ENCODE assay signal across 26 cellular contexts in genomic region chr1:218890436-218890835, GRCh38.
DNase-seq lines count a peak whose midpoint lies in the region; ATAC-seq, FAIRE-seq and TF ChIP-seq lines count a peak whose summit lies in the region.
"Had no signal": no experiment of that assay in that cellular context is flagged by ENCODE, and none has a peak within 500 bp of the region (broad histone marks: within the 10 kb centered on the region; RNA-seq: fewer than 3 reads in every experiment).

No MANE protein-coding gene starts in this region.

- ATAC-seq in HG03280 (IDR thresholded peaks at IDR 0.05; ENCODE audit: unreplicated experiment), result no peak
- no peak for ATAC-seq in GM19395 (IDR thresholded peaks at IDR 0.05; ENCODE audit: unreplicated experiment)
- ATAC-seq: GM12878, K562, PC-3, SK-N-SH treated with all-trans-retinoic acid at 6 μM for 48 hours had no signal

- no peak for DNase-seq in D721Med (ENCODE audit: insufficient read length, low spot score)
- peak; percentile 67 for DNase-seq in epithelial cell of proximal tubule (ENCODE audit: low read depth)
- peak; percentile 33 for DNase-seq in left kidney (ENCODE audit: low read depth, low spot score)
- peak; percentile 79 for DNase-seq in retina
- DNase-seq in NCI-H226, result no peak
- DNase-seq: 8988T; ACHN; Kasumi-1; NCI-H1105; NCI-H1436 treated with DMSO at 0.1 percent for 48 hours; NCI-H187 treated with DMSO at 0.1 percent for 48 hours; NCI-H2107; NCI-H446; NCI-H524 treated with DMSO at 0.1 percent for 48 hours; NCI-H774; NK-92 treated with Interleukin-12 subunit alpha and Interleukin-12 subunit beta, amount 100 ng/mL, for 24 hours; PC-3; SJCRH30 had no signal

- FAIRE-seq in D721Med (lab: Jason Lieb, UNC), result peak; percentile 72
- FAIRE-seq: G401.6, GM12878, H54, HTR-8/SVneo, K562 had no signal

- H3K4me3 ChIP-seq in epithelial cell of proximal tubule (ENCODE audit: low read depth, low read length), result no peak overlapping the region
- H3K4me3 ChIP-seq: GM12878, K562, SJCRH30 had no signal

- TF ChIP-seq CTCF in D721Med (IDR thresholded peaks at IDR 0.05; ENCODE audit: insufficient read depth, missing control alignments), result no peak
- no peak for TF ChIP-seq CTCF in epithelial cell of proximal tubule (conservative IDR thresholded peaks at IDR 0.05; ENCODE audit: low read depth, low read length)

Comparison
In these comparisons a context has a peak if more than half of its experiments do, and no peak if none do; other contexts are left out.
1. DNase-seq: peak in epithelial cell of proximal tubule (single experiment), left kidney (single experiment) and retina (single experiment); none in D721Med (single experiment) and NCI-H226 (single experiment).